10 cellular contexts compared by ENCODE assay signal in genomic region chr12:12608557-12608957, GRCh38. TPM values are rescaled to one million over a fixed set of nuclear protein-coding genes. Genes with fewer than 3 reads are reported as not detected.
DNase-seq lines count a peak whose midpoint lies in the region; ATAC-seq and TF ChIP-seq lines count a peak whose summit lies in the region.
"Had no signal": no experiment of that assay in that cellular context is flagged by ENCODE, and none has a peak within 500 bp of the region (broad histone marks: within the 10 kb centered on the region; RNA-seq: fewer than 3 reads in every experiment).

No MANE protein-coding gene starts in this region.

- H3K27ac Mint-ChIP-seq in activated T-cell treated with anti-CD3 and anti-CD28 coated beads, Interleukin-2, amount 50 U/mL, for 72 hours = no peak overlapping the region

- no peaks in the 10 kb centered on the region for H3K9me3 ChIP-seq in Karpas-422 (ENCODE audit: low read length)

- H3K4me1 Mint-ChIP-seq in activated T-cell treated with anti-CD3 and anti-CD28 coated beads, Interleukin-2, amount 50 U/mL, for 72 hours (ENCODE audit: low read depth) = peaks cover 63% of the 10 kb centered on the region

- no peak overlapping the region for H3K4me2 ChIP-seq in Karpas-422 (ENCODE audit: low read depth, low read length, poor library complexity, severe bottlenecking)

- intact Hi-C loops in left colon (cut with DNase I, micrococcal nuclease) = no loop called here

- peak overlapping the region; percentile 30; the same call in 1 of the 2 replicates for H2AFZ ChIP-seq in Karpas-422 (ENCODE audit: low read length)

- H4K20me1 ChIP-seq in Karpas-422 (ENCODE audit: insufficient read depth, low read depth, low read length) = no peaks in the 10 kb centered on the region

- peak in 1 of 2 donors; percentile 20 for ATAC-seq in activated T-cell treated with anti-CD3 and anti-CD28 coated beads, Interleukin-2, amount 50 U/mL, for 72 hours (replicated peaks in 1 of 2)
- ATAC-seq in left colon (no peak), HG03457 (IDR thresholded peaks at IDR 0.05; ENCODE audit: unreplicated experiment) (no peak)

- H3K27ac ChIP-seq in Karpas-422 (ENCODE audit: low read length) = no peak overlapping the region

- H3K36me3 ChIP-seq in Karpas-422 (ENCODE audit: insufficient read depth, low read length) = no peaks in the 10 kb centered on the region

- peaks cover 30% of the 10 kb centered on the region for H3K4me1 ChIP-seq in Karpas-422 (ENCODE audit: low read length)

- peaks cover 8 to 12% of the 10 kb centered on the region in 2 donors for H3K36me3 Mint-ChIP-seq in activated T-cell treated with anti-CD3 and anti-CD28 coated beads, Interleukin-2, amount 50 U/mL, for 72 hours (ENCODE audit: insufficient read depth in 2 of 2)

- H3K4me3 ChIP-seq in Karpas-422 (ENCODE audit: low read length) (no peak overlapping the region), astrocyte of the spinal cord (ENCODE audit: low read depth, low read length) (no peak overlapping the region)

- no peak overlapping the region for H3K9ac ChIP-seq in Karpas-422 (ENCODE audit: low read length)

- no peak for TF ChIP-seq CTCF in astrocyte of the spinal cord (IDR thresholded peaks at IDR 0.05; ENCODE audit: low read depth, low read length)

- H3K27me3 Mint-ChIP-seq in activated T-cell treated with anti-CD3 and anti-CD28 coated beads, Interleukin-2, amount 50 U/mL, for 72 hours (ENCODE audit: low read depth) = no peaks in the 10 kb centered on the region

- no peaks in the 10 kb centered on the region for H3K9me2 ChIP-seq in Karpas-422 (replicated peaks; ENCODE audit: insufficient read depth, low read length)

- no peaks in the 10 kb centered on the region for H3K9me3 Mint-ChIP-seq in activated T-cell treated with anti-CD3 and anti-CD28 coated beads, Interleukin-2, amount 50 U/mL, for 72 hours

- no peaks in the 10 kb centered on the region for H3K27me3 ChIP-seq in Karpas-422 (ENCODE audit: low read length)

- peak; percentile 19 to 43 for DNase-seq in activated T-cell treated with anti-CD3 and anti-CD28 coated beads, Interleukin-2, amount 50 U/mL, for 72 hours
- no peak for DNase-seq in activated T-cell treated with anti-CD3 and anti-CD28 coated beads, Interleukin-2, amount 50 U/mL, for 1 hour
- DNase-seq in Karpas-422 (no peak), astrocyte of the spinal cord (ENCODE audit: low read depth, low spot score) (peak; percentile 12), pons (ENCODE audit: low spot score) (peak; percentile 61), left colon (no peak)
- no peak for DNase-seq in activated CD4-positive, CD25-positive, alpha-beta regulatory T cell (lab: John Stamatoyannopoulos, UW)
- DNase-seq: activated naive CD4-positive, alpha-beta T cell; SHP77 had no signal

- H3K4me3 Mint-ChIP-seq in activated T-cell treated with anti-CD3 and anti-CD28 coated beads, Interleukin-2, amount 50 U/mL, for 72 hours = peak overlapping the region; percentile 11 to 40

- in situ Hi-C loops in astrocyte of the spinal cord (cut with HindIII; ENCODE audit: low sequenced_read_pairs) = no loop called here

- peaks cover 7% of the 10 kb centered on the region; the same call in 1 of the 2 replicates for H3K79me2 ChIP-seq in Karpas-422 (ENCODE audit: low read length)

RNA-seq across cellular contexts. Expression of gene CREBL2, which starts 3.1 kb away (rescaled TPM):
- 10 to 100 TPM; 27.7 to 32.7 TPM for total RNA-seq in activated T-cell treated with anti-CD3 and anti-CD28 coated beads, Interleukin-2, amount 50 U/mL, for 72 hours
- 14.1 and 19.3 TPM in 2 replicates for total RNA-seq in Karpas-422 (2014; rRNA removed; shearing (Covaris generic); ENCODE audit: low replicate concordance)
- 10 to 100 TPM; 25.6 to 28.1 TPM for total RNA-seq in left colon

RNA-seq across cellular contexts. Expression of gene DUSP16, which starts 45.9 kb away (rescaled TPM):
- total RNA-seq in activated T-cell treated with anti-CD3 and anti-CD28 coated beads, Interleukin-2, amount 50 U/mL, for 72 hours = 100 to 1,000 TPM; 105 to 129 TPM
- total RNA-seq in Karpas-422 (2014; rRNA removed; shearing (Covaris generic); ENCODE audit: low replicate concordance) = 0.25 and 1.8 TPM in 2 replicates
- total RNA-seq in left colon = 10 to 100 TPM; 38.6 to 73.5 TPM

Comparison
In these comparisons a context has a peak if more than half of its experiments do, and no peak if none do; other contexts are left out.
1. DNase-seq: peak in activated T-cell treated with anti-CD3 and anti-CD28 coated beads, Interleukin-2, amount 50 U/mL, for 72 hours (2 of 2), astrocyte of the spinal cord (single experiment) and pons (single experiment); none in activated T-cell treated with anti-CD3 and anti-CD28 coated beads, Interleukin-2, amount 50 U/mL, for 1 hour (single experiment), Karpas-422 (single experiment), activated CD4-positive, CD25-positive, alpha-beta regulatory T cell (0 of 4) and left colon (0 of 2).
2. RNA of gene DUSP16, which starts 45.9 kb away (total RNA-seq): 105 to 129 TPM in activated T-cell treated with anti-CD3 and anti-CD28 coated beads, Interleukin-2, amount 50 U/mL, for 72 hours and 38.6 to 73.5 TPM in left colon; 0.25 to 1.8 TPM in Karpas-422; every median in the first group is over 10 times any median in the second.